8 cellular contexts compared by ENCODE assay signal in genomic region chr12:57549203-57549908, GRCh38. TPM values are rescaled to one million over a fixed set of nuclear protein-coding genes. Genes with fewer than 3 reads are reported as not detected.
DNase-seq lines count a peak whose midpoint lies in the region; ATAC-seq, FAIRE-seq and TF ChIP-seq lines count a peak whose summit lies in the region.

No MANE protein-coding gene starts in this region.

- peaks cover 39% of the 10 kb centered on the region for H3K4me1 Mint-ChIP-seq in activated T-cell treated with anti-CD3 and anti-CD28 coated beads, Interleukin-2, amount 50 U/mL, for 24 hours (ENCODE audit: low read depth)

- no peak for TF ChIP-seq POLR2A in HepG2 (IDR thresholded peaks at IDR 0.05; ENCODE audit: insufficient read depth in 1 of 2, low read depth in 2 of 2, low read length in 2 of 2)

- TF ChIP-seq RAD21 in HepG2 (CRISPR knock-in tag; IDR thresholded peaks at IDR 0.05) = no peak

- BruUV-seq in HepG2 (replicated peaks; lab: Mats Ljungman, UMichigan) = no TSS peak

- peaks cover 7% of the 10 kb centered on the region for H3K27me3 Mint-ChIP-seq in activated T-cell treated with anti-CD3 and anti-CD28 coated beads, Interleukin-2, amount 50 U/mL, for 24 hours

- peak overlapping the region; percentile 81 for H3K4me2 ChIP-seq in HepG2 (ENCODE audit: low read depth, low read length)

- no peaks in the 10 kb centered on the region for H3K9me3 Mint-ChIP-seq in activated T-cell treated with anti-CD3 and anti-CD28 coated beads, Interleukin-2, amount 50 U/mL, for 24 hours

- H3K79me2 ChIP-seq in HepG2 (ENCODE audit: insufficient read depth, low read length) = peaks cover 20% of the 10 kb centered on the region

- no peak overlapping the region for H3K9ac ChIP-seq in HepG2 (ENCODE audit: insufficient read depth, low read depth, low read length)

- 25% methylated on average over 13 of the region's 13 CpGs for WGBS in HepG2 (ENCODE audit: low lambda C conversion rate)

- DNase-seq in activated T-cell treated with anti-CD3 and anti-CD28 coated beads, Interleukin-2, amount 50 U/mL, for 24 hours = no peak
- no peak for DNase-seq in activated T-cell treated with anti-CD3 and anti-CD28 coated beads, Interleukin-2, amount 50 U/mL, for 48 hours
- no peak for DNase-seq in HepG2 (ENCODE audit: low spot score)
- peak in 1 of 2 donors; percentile 49 for DNase-seq in tibial artery
- DNase-seq in NCI-H2081 (lab: John Stamatoyannopoulos, UW) = no peak

- ATAC-seq in HepG2 = no peak
- no peak for ATAC-seq in GM18511 (IDR thresholded peaks at IDR 0.05; ENCODE audit: unreplicated experiment)
- ATAC-seq in GM21360 (IDR thresholded peaks at IDR 0.05; ENCODE audit: unreplicated experiment) = no peak

- POLR2A ChIA-PET in HepG2 (lab: Yijun Ruan, JAX) = no interaction called here

- in situ Hi-C loops in HepG2 (cut with HindIII; ENCODE audit: extremely low pct_ligation_motif_present, low pct_unique_long_range_greater_than_20kb) = no loop called here

- CTCF ChIA-PET in HepG2 (lab: Yijun Ruan, JAX; ENCODE audit: low intra/inter-chr PET ratio, low total read pairs) = interaction anchor here (1.3 kb wide), 1 partner anchor 34 kb away, joined by 4 read pairs; no protein-coding TSS in a partner anchor

- H3K27ac Mint-ChIP-seq in activated T-cell treated with anti-CD3 and anti-CD28 coated beads, Interleukin-2, amount 50 U/mL, for 24 hours = peak overlapping the region; percentile 46

- H3K27me3 ChIP-seq in HepG2 (ENCODE audit: control insufficient read depth in 1 of 2, insufficient read depth in 2 of 2, low read length in 2 of 2) (peaks cover 1 to 27% of the 10 kb centered on the region in 2 experiments; a peak in 3 of 5 replicates), tibial artery (peaks cover 0 to 29% of the 10 kb centered on the region in 2 donors)

- peak overlapping the region in 2 of 3 experiments; percentile 57 to 75; a peak in 3 of 6 replicates for H3K4me3 ChIP-seq in HepG2 (replicated peaks in 1 of 3; ENCODE audit: insufficient read depth in 1 of 3, low read depth in 2 of 3, low read length in 3 of 3)
- peak overlapping the region; percentile 41 to 45 for H3K4me3 ChIP-seq in tibial artery

- FAIRE-seq in HepG2 (lab: Jason Lieb, UNC) = no peak

- intact Hi-C loops in HepG2 (cut with micrococcal nuclease; ENCODE audit: unreplicated experiment) = no loop called here
- intact Hi-C loops in tibial artery (cut with DNase I; ENCODE audit: low total_unique reads) = no loop called here

- H3K9me3 ChIP-seq in HepG2 (ENCODE audit: low read length) = no peaks in the 10 kb centered on the region
- no peaks in the 10 kb centered on the region for H3K9me3 ChIP-seq in tibial artery

- H3K27ac ChIP-seq in angular gyrus (ENCODE audit: low read depth, low read length) (peak overlapping the region; percentile 65), HepG2 (ENCODE audit: extremely low read length, insufficient read depth, low read length) (no peak overlapping the region), tibial artery (peak overlapping the region in 1 of 2 donors; percentile 11)

- TF ChIP-seq EP300 in HepG2 (IDR thresholded peaks at IDR 0.05; ENCODE audit: low read depth in 2 of 2, low read length in 2 of 2) (no peak), HepG2 (CRISPR knock-in tag; IDR thresholded peaks at IDR 0.05; ENCODE audit: borderline replicate concordance) (no peak)

- no peak for TF ChIP-seq CTCF in HepG2 (CRISPR knock-in tag; IDR thresholded peaks at IDR 0.05)
- no peak for TF ChIP-seq CTCF in tibial artery (IDR thresholded peaks at IDR 0.05)

- no peaks in the 10 kb centered on the region for H4K20me1 ChIP-seq in HepG2 (ENCODE audit: insufficient read depth, low read length)

- no peaks in the 10 kb centered on the region for H3K36me3 ChIP-seq in HepG2 (replicated peaks in 1 of 2; ENCODE audit: control insufficient read depth in 1 of 2, insufficient read depth in 2 of 2, low read length in 2 of 2)
- no peaks in the 10 kb centered on the region for H3K36me3 ChIP-seq in tibial artery

- peaks cover 23% of the 10 kb centered on the region for H3K36me3 Mint-ChIP-seq in activated T-cell treated with anti-CD3 and anti-CD28 coated beads, Interleukin-2, amount 50 U/mL, for 24 hours (ENCODE audit: low read depth)

- H3K4me3 Mint-ChIP-seq in activated T-cell treated with anti-CD3 and anti-CD28 coated beads, Interleukin-2, amount 50 U/mL, for 24 hours = peak overlapping the region; percentile 82

- H3K4me1 ChIP-seq in HepG2 (ENCODE audit: insufficient read depth, low read length) (peaks cover 61% of the 10 kb centered on the region), tibial artery (peaks cover 0 to 32% (median 28%) of the 10 kb centered on the region in 4 donors)

- no peak overlapping the region for H2AFZ ChIP-seq in HepG2 (ENCODE audit: low read length)

RNA-seq across cellular contexts. Expression of gene KIF5A, which starts 0.5 kb away (rescaled TPM):
- 1.1 and 1.6 TPM in 2 replicates for total RNA-seq in HepG2 (2016; rRNA removed; fragmentation: Illumina TruSeq; extraction: Trizol)
- 0.18 and 0.71 TPM in 2 replicates for total RNA-seq in HepG2 (2016; cell fraction: cytosol; rRNA removed; fragmentation: Illumina TruSeq; extraction: Trizol; ENCODE audit: low read depth)
- total RNA-seq in HepG2 (2016; cell fraction: insoluble cytoplasmic fraction; rRNA removed; fragmentation: Illumina TruSeq; extraction: Trizol) = 0.91 and 1.5 TPM in 2 replicates
- 0.37 and 0.41 TPM in 2 replicates for total RNA-seq in HepG2 (2016; cell fraction: membrane; rRNA removed; fragmentation: Illumina TruSeq; extraction: Trizol)
- 3.2 and 3.6 TPM in 2 replicates for total RNA-seq in HepG2 (2016; cell fraction: nucleus; rRNA removed; fragmentation: Illumina TruSeq; extraction: Trizol)
- 10.3 and 11.9 TPM in 2 replicates for polyA plus RNA-seq in HepG2 (2011; rRNA removed)
- 2.9 and 3.5 TPM in 2 replicates for polyA plus RNA-seq in HepG2 (2011; cell fraction: cytosol; rRNA removed)
- polyA plus RNA-seq in HepG2 (2011; cell fraction: nucleus; rRNA removed) = 35.5 and 41.8 TPM in 2 replicates
- polyA plus RNA-seq in HepG2 (2012) = 8.0 and 9.1 TPM in 2 replicates
- polyA plus RNA-seq in HepG2 (2016; cell fraction: cytosol; fragmentation: Illumina TruSeq; extraction: Trizol; ENCODE audit: low read depth) = 0.12 and 0.15 TPM in 2 replicates
- 0.97 and 1.1 TPM in 2 replicates for polyA plus RNA-seq in HepG2 (2016; cell fraction: insoluble cytoplasmic fraction; fragmentation: Illumina TruSeq; extraction: Trizol; ENCODE audit: low read depth)
- polyA plus RNA-seq in HepG2 (2016; cell fraction: membrane; fragmentation: Illumina TruSeq; extraction: Trizol; ENCODE audit: low read depth) = 0.27 and 0.29 TPM in 2 replicates
- polyA plus RNA-seq in HepG2 (2016; cell fraction: nucleus; fragmentation: Illumina TruSeq; extraction: Trizol; ENCODE audit: insufficient read depth, low read depth) = 7.8 and 8.7 TPM in 2 replicates
- polyA minus RNA-seq in HepG2 (2011; rRNA and poly(A)+ RNA removed; ENCODE audit: low replicate concordance) = 0.02 and 2.8 TPM in 2 replicates
- 1.9 and 3.0 TPM in 2 replicates for polyA minus RNA-seq in HepG2 (2011; cell fraction: cytosol; rRNA and poly(A)+ RNA removed)
- 17.8 and 18.6 TPM in 2 replicates for polyA minus RNA-seq in HepG2 (2011; cell fraction: nucleus; rRNA and poly(A)+ RNA removed)

RNA-seq across cellular contexts. Expression of gene DCTN2, which starts 2.4 kb away (rescaled TPM):
- total RNA-seq in HepG2 (2016; rRNA removed; fragmentation: Illumina TruSeq; extraction: Trizol) = 72.0 and 75.5 TPM in 2 replicates
- total RNA-seq in HepG2 (2016; cell fraction: cytosol; rRNA removed; fragmentation: Illumina TruSeq; extraction: Trizol; ENCODE audit: low read depth) = 16.3 and 20.3 TPM in 2 replicates
- 63.9 and 76.9 TPM in 2 replicates for total RNA-seq in HepG2 (2016; cell fraction: insoluble cytoplasmic fraction; rRNA removed; fragmentation: Illumina TruSeq; extraction: Trizol)
- 38.0 and 40.0 TPM in 2 replicates for total RNA-seq in HepG2 (2016; cell fraction: membrane; rRNA removed; fragmentation: Illumina TruSeq; extraction: Trizol)
- total RNA-seq in HepG2 (2016; cell fraction: nucleus; rRNA removed; fragmentation: Illumina TruSeq; extraction: Trizol) = 43.6 and 51.0 TPM in 2 replicates
- polyA plus RNA-seq in HepG2 (2011; rRNA removed) = 77.4 and 85.7 TPM in 2 replicates
- polyA plus RNA-seq in HepG2 (2011; cell fraction: cytosol; rRNA removed) = 82.2 and 86.7 TPM in 2 replicates
- 67.6 and 71.9 TPM in 2 replicates for polyA plus RNA-seq in HepG2 (2011; cell fraction: nucleus; rRNA removed)
- polyA plus RNA-seq in HepG2 (2012) = 70.0 and 93.9 TPM in 2 replicates
- 26.7 and 27.0 TPM in 2 replicates for polyA plus RNA-seq in HepG2 (2016; cell fraction: cytosol; fragmentation: Illumina TruSeq; extraction: Trizol; ENCODE audit: low read depth)
- polyA plus RNA-seq in HepG2 (2016; cell fraction: insoluble cytoplasmic fraction; fragmentation: Illumina TruSeq; extraction: Trizol; ENCODE audit: low read depth) = 106 and 134 TPM in 2 replicates
- 43.7 and 48.7 TPM in 2 replicates for polyA plus RNA-seq in HepG2 (2016; cell fraction: membrane; fragmentation: Illumina TruSeq; extraction: Trizol; ENCODE audit: low read depth)
- polyA plus RNA-seq in HepG2 (2016; cell fraction: nucleus; fragmentation: Illumina TruSeq; extraction: Trizol; ENCODE audit: insufficient read depth, low read depth) = 110 and 115 TPM in 2 replicates
- 76.1 and 154 TPM in 2 replicates for polyA minus RNA-seq in HepG2 (2011; rRNA and poly(A)+ RNA removed; ENCODE audit: low replicate concordance)
- 60.3 and 62.5 TPM in 2 replicates for polyA minus RNA-seq in HepG2 (2011; cell fraction: cytosol; rRNA and poly(A)+ RNA removed)
- polyA minus RNA-seq in HepG2 (2011; cell fraction: nucleus; rRNA and poly(A)+ RNA removed) = 49.6 and 54.1 TPM in 2 replicates

RNA-seq across cellular contexts. Expression of gene MBD6, which starts 26.7 kb away (rescaled TPM):
- total RNA-seq in HepG2 (2016; rRNA removed; fragmentation: Illumina TruSeq; extraction: Trizol) = 4.1 and 5.1 TPM in 2 replicates
- total RNA-seq in HepG2 (2016; cell fraction: cytosol; rRNA removed; fragmentation: Illumina TruSeq; extraction: Trizol; ENCODE audit: low read depth) = 4.8 and 5.3 TPM in 2 replicates
- total RNA-seq in HepG2 (2016; cell fraction: insoluble cytoplasmic fraction; rRNA removed; fragmentation: Illumina TruSeq; extraction: Trizol) = 4.0 and 5.3 TPM in 2 replicates
- total RNA-seq in HepG2 (2016; cell fraction: membrane; rRNA removed; fragmentation: Illumina TruSeq; extraction: Trizol) = 6.2 and 8.8 TPM in 2 replicates
- total RNA-seq in HepG2 (2016; cell fraction: nucleus; rRNA removed; fragmentation: Illumina TruSeq; extraction: Trizol) = 6.5 and 10.2 TPM in 2 replicates
- 5.9 and 6.1 TPM in 2 replicates for polyA plus RNA-seq in HepG2 (2011; rRNA removed)
- polyA plus RNA-seq in HepG2 (2011; cell fraction: cytosol; rRNA removed) = 1.1 and 1.8 TPM in 2 replicates
- polyA plus RNA-seq in HepG2 (2011; cell fraction: nucleus; rRNA removed) = 36.0 and 45.9 TPM in 2 replicates
- polyA plus RNA-seq in HepG2 (2012) = 22.8 and 22.9 TPM in 2 replicates
- 3.4 and 4.1 TPM in 2 replicates for polyA plus RNA-seq in HepG2 (2016; cell fraction: cytosol; fragmentation: Illumina TruSeq; extraction: Trizol; ENCODE audit: low read depth)
- polyA plus RNA-seq in HepG2 (2016; cell fraction: insoluble cytoplasmic fraction; fragmentation: Illumina TruSeq; extraction: Trizol; ENCODE audit: low read depth) = 15.7 and 15.8 TPM in 2 replicates
- 16.1 and 18.3 TPM in 2 replicates for polyA plus RNA-seq in HepG2 (2016; cell fraction: membrane; fragmentation: Illumina TruSeq; extraction: Trizol; ENCODE audit: low read depth)
- polyA plus RNA-seq in HepG2 (2016; cell fraction: nucleus; fragmentation: Illumina TruSeq; extraction: Trizol; ENCODE audit: insufficient read depth, low read depth) = 57.7 and 62.7 TPM in 2 replicates
- polyA minus RNA-seq in HepG2 (2011; rRNA and poly(A)+ RNA removed; ENCODE audit: low replicate concordance) = 5.7 and 10.6 TPM in 2 replicates
- polyA minus RNA-seq in HepG2 (2011; cell fraction: cytosol; rRNA and poly(A)+ RNA removed) = 5.4 and 10.1 TPM in 2 replicates
- polyA minus RNA-seq in HepG2 (2011; cell fraction: nucleus; rRNA and poly(A)+ RNA removed) = 15.7 and 16.7 TPM in 2 replicates

RNA-seq across cellular contexts. Expression of gene DDIT3, which starts 29.0 kb away (rescaled TPM):
- total RNA-seq in HepG2 (2016; rRNA removed; fragmentation: Illumina TruSeq; extraction: Trizol) = 17.5 and 27.5 TPM in 2 replicates
- 13.2 and 15.7 TPM in 2 replicates for total RNA-seq in HepG2 (2016; cell fraction: cytosol; rRNA removed; fragmentation: Illumina TruSeq; extraction: Trizol; ENCODE audit: low read depth)
- total RNA-seq in HepG2 (2016; cell fraction: insoluble cytoplasmic fraction; rRNA removed; fragmentation: Illumina TruSeq; extraction: Trizol) = 20.9 and 30.4 TPM in 2 replicates
- 15.9 and 19.3 TPM in 2 replicates for total RNA-seq in HepG2 (2016; cell fraction: membrane; rRNA removed; fragmentation: Illumina TruSeq; extraction: Trizol)
- total RNA-seq in HepG2 (2016; cell fraction: nucleus; rRNA removed; fragmentation: Illumina TruSeq; extraction: Trizol) = 37.8 and 43.6 TPM in 2 replicates
- polyA plus RNA-seq in HepG2 (2011; rRNA removed) = 45.2 and 48.7 TPM in 2 replicates
- polyA plus RNA-seq in HepG2 (2011; cell fraction: cytosol; rRNA removed) = 22.9 and 23.5 TPM in 2 replicates
- 90.1 and 90.7 TPM in 2 replicates for polyA plus RNA-seq in HepG2 (2011; cell fraction: nucleus; rRNA removed)
- 29.8 and 51.1 TPM in 2 replicates for polyA plus RNA-seq in HepG2 (2012)
- polyA plus RNA-seq in HepG2 (2016; cell fraction: cytosol; fragmentation: Illumina TruSeq; extraction: Trizol; ENCODE audit: low read depth) = 8.3 and 8.5 TPM in 2 replicates
- 16.7 and 17.7 TPM in 2 replicates for polyA plus RNA-seq in HepG2 (2016; cell fraction: insoluble cytoplasmic fraction; fragmentation: Illumina TruSeq; extraction: Trizol; ENCODE audit: low read depth)
- 9.9 and 11.5 TPM in 2 replicates for polyA plus RNA-seq in HepG2 (2016; cell fraction: membrane; fragmentation: Illumina TruSeq; extraction: Trizol; ENCODE audit: low read depth)
- polyA plus RNA-seq in HepG2 (2016; cell fraction: nucleus; fragmentation: Illumina TruSeq; extraction: Trizol; ENCODE audit: insufficient read depth, low read depth) = 85.6 and 93.4 TPM in 2 replicates
- polyA minus RNA-seq in HepG2 (2011; rRNA and poly(A)+ RNA removed; ENCODE audit: low replicate concordance) = 11.9 and 14.2 TPM in 2 replicates
- 6.3 and 7.4 TPM in 2 replicates for polyA minus RNA-seq in HepG2 (2011; cell fraction: cytosol; rRNA and poly(A)+ RNA removed)
- polyA minus RNA-seq in HepG2 (2011; cell fraction: nucleus; rRNA and poly(A)+ RNA removed) = 43.4 and 45.6 TPM in 2 replicates

RNA-seq across cellular contexts. Expression of gene PIP4K2C, which starts 41.6 kb away (rescaled TPM):
- total RNA-seq in HepG2 (2016; rRNA removed; fragmentation: Illumina TruSeq; extraction: Trizol) = 23.6 and 26.4 TPM in 2 replicates
- total RNA-seq in HepG2 (2016; cell fraction: cytosol; rRNA removed; fragmentation: Illumina TruSeq; extraction: Trizol; ENCODE audit: low read depth) = 2.6 and 2.8 TPM in 2 replicates
- total RNA-seq in HepG2 (2016; cell fraction: insoluble cytoplasmic fraction; rRNA removed; fragmentation: Illumina TruSeq; extraction: Trizol) = 19.8 and 28.3 TPM in 2 replicates
- total RNA-seq in HepG2 (2016; cell fraction: membrane; rRNA removed; fragmentation: Illumina TruSeq; extraction: Trizol) = 9.9 and 10.2 TPM in 2 replicates
- total RNA-seq in HepG2 (2016; cell fraction: nucleus; rRNA removed; fragmentation: Illumina TruSeq; extraction: Trizol) = 23.9 TPM in 2 replicates
- polyA plus RNA-seq in HepG2 (2011; rRNA removed) = 21.7 and 23.3 TPM in 2 replicates
- polyA plus RNA-seq in HepG2 (2011; cell fraction: cytosol; rRNA removed) = 13.2 and 18.6 TPM in 2 replicates
- polyA plus RNA-seq in HepG2 (2011; cell fraction: nucleus; rRNA removed) = 26.0 and 28.4 TPM in 2 replicates
- 14.2 and 18.4 TPM in 2 replicates for polyA plus RNA-seq in HepG2 (2012)
- 2.2 and 2.3 TPM in 2 replicates for polyA plus RNA-seq in HepG2 (2016; cell fraction: cytosol; fragmentation: Illumina TruSeq; extraction: Trizol; ENCODE audit: low read depth)
- polyA plus RNA-seq in HepG2 (2016; cell fraction: insoluble cytoplasmic fraction; fragmentation: Illumina TruSeq; extraction: Trizol; ENCODE audit: low read depth) = 16.8 and 23.7 TPM in 2 replicates
- polyA plus RNA-seq in HepG2 (2016; cell fraction: membrane; fragmentation: Illumina TruSeq; extraction: Trizol; ENCODE audit: low read depth) = 6.3 and 6.4 TPM in 2 replicates
- 34.3 and 34.5 TPM in 2 replicates for polyA plus RNA-seq in HepG2 (2016; cell fraction: nucleus; fragmentation: Illumina TruSeq; extraction: Trizol; ENCODE audit: insufficient read depth, low read depth)
- 20.4 and 21.5 TPM in 2 replicates for polyA minus RNA-seq in HepG2 (2011; rRNA and poly(A)+ RNA removed; ENCODE audit: low replicate concordance)
- polyA minus RNA-seq in HepG2 (2011; cell fraction: cytosol; rRNA and poly(A)+ RNA removed) = 12.7 and 13.5 TPM in 2 replicates
- 8.1 and 11.4 TPM in 2 replicates for polyA minus RNA-seq in HepG2 (2011; cell fraction: nucleus; rRNA and poly(A)+ RNA removed)
